ENCODE assay signal across 22 cellular contexts in genomic region chr10:110827872-110828271, GRCh38. TPM values are rescaled to one million over a fixed set of nuclear protein-coding genes. Genes with fewer than 3 reads are reported as not detected.
DNase-seq lines count a peak whose midpoint lies in the region; ATAC-seq, FAIRE-seq and TF ChIP-seq lines count a peak whose summit lies in the region.
"Had no signal": no experiment of that assay in that cellular context is flagged by ENCODE, and none has a peak within 500 bp of the region (broad histone marks: within the 10 kb centered on the region; RNA-seq: fewer than 3 reads in every experiment).

No MANE protein-coding gene starts in this region.

- H3K36me3 ChIP-seq in IMR-90 (ENCODE audit: control insufficient read depth, insufficient read depth, low read length) (no peaks in the 10 kb centered on the region), H1 (ENCODE audit: control insufficient read depth in 2 of 4, insufficient read depth in 4 of 4, low read length in 3 of 4) (no peaks in the 10 kb centered on the region), gastrocnemius medialis (peaks cover 0 to 6% of the 10 kb centered on the region in 2 donors)
- H3K36me3 ChIP-seq: suprapubic skin had no signal

- H2BK20ac ChIP-seq in IMR-90 (ENCODE audit: low read depth, low read length) (no peak overlapping the region), H1 (ENCODE audit: low read length) (no peak overlapping the region)

- H3K79me2 ChIP-seq in H1 (ENCODE audit: control insufficient read depth in 1 of 2, insufficient read depth in 2 of 2, low read length in 2 of 2) = no peaks in the 10 kb centered on the region

- H3K9me1 ChIP-seq in IMR-90 (ENCODE audit: insufficient read depth, low read length) = 0 out of 2 replicates have a peak, but pooled peaks cover 2% of the 10 kb centered on the region

- no CpG with 5 or more reads among the region's 8 CpGs for WGBS in IMR-90 (ENCODE audit: extremely low coverage in 2 of 2, insufficient read length in 1 of 2), 2 experiments
- 92% methylated on average over 8 of the region's 8 CpGs; no CpG with 5 or more reads in 1 of the 2 experiments for WGBS in H1 (ENCODE audit: extremely low coverage in 1 of 2, insufficient coverage in 1 of 2, insufficient read length in 1 of 2, insufficient replicate concordance in 2 of 2, low coverage in 1 of 2, low lambda C conversion rate in 2 of 2, missing lambda C conversion rate in 1 of 2), 2 experiments

- TF ChIP-seq EP300 in H1 (IDR thresholded peaks at IDR 0.05; ENCODE audit: borderline replicate concordance in 1 of 2, low read depth in 2 of 2, low read length in 2 of 2) = no peak

- H2AFZ ChIP-seq in IMR-90 (replicated peaks; ENCODE audit: low read length, poor library complexity) = no peak overlapping the region
- peak overlapping the region; percentile 24; the same call in 1 of the 2 replicates for H2AFZ ChIP-seq in H1 (ENCODE audit: low read length)

- H3K4me1 ChIP-seq in IMR-90 (ENCODE audit: control insufficient read depth, insufficient read depth, low read length) (peaks cover 7% of the 10 kb centered on the region; the same call in 1 of the 2 replicates), H1 (replicated peaks in 1 of 4; ENCODE audit: control insufficient read depth in 3 of 4, insufficient read depth in 4 of 4, low read length in 3 of 4) (peaks cover 1 to 6% (median 4%) of the 10 kb centered on the region in 4 experiments; a peak in 6 of 7 replicates), gastrocnemius medialis (peaks cover 37 to 46% of the 10 kb centered on the region in 2 donors)

- H3K4me2 ChIP-seq in IMR-90 (ENCODE audit: low read depth, low read length) (no peak overlapping the region; the same call in 1 of the 2 replicates), H1 (ENCODE audit: insufficient read depth in 1 of 2, low read depth in 2 of 2, low read length in 2 of 2) (no peak overlapping the region)
- H3K4me2 ChIP-seq: SK-N-SH had no signal

- peak; percentile 62 for ATAC-seq in IMR-90 (ENCODE audit: low read depth)
- ATAC-seq in gastrocnemius medialis = peak; percentile 17 to 34

- H3K23me2 ChIP-seq in H1 (ENCODE audit: low read depth, low read length) = no peaks in the 10 kb centered on the region

- H4K91ac ChIP-seq in IMR-90 (ENCODE audit: insufficient read depth, low read depth, low read length) (no peak overlapping the region), H1 (replicated peaks; ENCODE audit: insufficient read length, low read length) (no peak overlapping the region)

- DNase-seq in IMR-90 (no peak), H1 (ENCODE audit: low read depth in 1 of 2, low spot score in 2 of 2) (no peak), iris pigment epithelial cell (ENCODE audit: low read depth) (peak; percentile 13), gastrocnemius medialis (no peak), activated gamma-delta T cell (lab: John Stamatoyannopoulos, UW) (no peak), T1000 (lab: John Stamatoyannopoulos, UW) (no peak), HEK293T (ENCODE audit: extremely low spot score) (no peak), GM19238 (ENCODE audit: insufficient read length, low spot score) (no peak)
- DNase-seq: activated CD4-positive, alpha-beta T cell treated with anti-CD3 and anti-CD28 coated beads for 1 hour; activated effector memory CD4-positive, alpha-beta T cell treated with Interleukin-2 at 50 U/mL for 16 hours; GF-D8; Karpas-422; NCI-H1092 treated with DMSO at 0.1 percent for 48 hours; NCI-H2081 treated with DMSO at 0.1 percent for 48 hours; NCI-H526; occipital lobe; SK-N-SH; small intestine; stimulated activated CD8-positive, alpha-beta memory T cell treated with anti-CD3 and anti-CD28 coated beads, Interleukin-4, amount 100 ng/mL, for 48 hours; T-helper 9 cell had no signal

- H2BK120ac ChIP-seq in IMR-90 (ENCODE audit: low read depth, low read length) = no peak overlapping the region
- no peak overlapping the region for H2BK120ac ChIP-seq in H1 (replicated peaks; ENCODE audit: low read depth, low read length)

- H3K14ac ChIP-seq in IMR-90 (replicated peaks; ENCODE audit: low read depth, low read length) = no peak overlapping the region
- H3K14ac ChIP-seq in H1 (ENCODE audit: insufficient read length) = no peak overlapping the region

- H3K4ac ChIP-seq in IMR-90 (ENCODE audit: low read depth, low read length) (no peak overlapping the region), H1 (replicated peaks; ENCODE audit: insufficient read length, low read depth, low read length) (no peak overlapping the region)

- CTCF ChIA-PET in IMR-90 (lab: Yijun Ruan, JAX) = interaction anchor here (0.6 to 1.0 kb wide), 2 partner anchors 25 to 54 kb away, joined by 3 read pairs; no protein-coding TSS in a partner anchor
- CTCF ChIA-PET in H1 (lab: Charles Lee; ENCODE audit: partially characterized antibody) = interaction anchor here (1.1 to 1.5 kb wide), 3 partner anchors 9 to 24 kb away, joined by 3 to 11 read pairs (median 4); no protein-coding TSS in a partner anchor
- CTCF ChIA-PET in HEK293T (lab: Yijun Ruan, JAX) = no interaction called here

- H3K27me3 ChIP-seq in IMR-90 (ENCODE audit: control insufficient read depth, insufficient read depth, low read length) (peaks cover 11% of the 10 kb centered on the region), H1 (replicated peaks in 1 of 4; ENCODE audit: control insufficient read depth in 3 of 4, extremely low read depth in 1 of 4, insufficient read depth in 3 of 4, low read length in 3 of 4) (no peaks in the 10 kb centered on the region), gastrocnemius medialis (no peaks in the 10 kb centered on the region)
- H3K27me3 ChIP-seq: suprapubic skin had no signal

- H4K5ac ChIP-seq in IMR-90 (ENCODE audit: low read depth, low read length) = no peak overlapping the region
- no peak overlapping the region for H4K5ac ChIP-seq in H1 (ENCODE audit: insufficient read length, low read depth, low read length)

- no peak for FAIRE-seq in H1 (lab: Jason Lieb, UNC)
- FAIRE-seq: GM12891, small intestine had no signal

- H3K56ac ChIP-seq in IMR-90 (ENCODE audit: extremely low read depth, insufficient read depth, low read length) = no peak overlapping the region
- no peak overlapping the region for H3K56ac ChIP-seq in H1 (replicated peaks; ENCODE audit: insufficient read length, low read depth, low read length)

- H3K27ac ChIP-seq in IMR-90 (ENCODE audit: insufficient read depth, low read length) (no peak overlapping the region), H1 (ENCODE audit: low read depth, low read length) (no peak overlapping the region), gastrocnemius medialis (peak overlapping the region; percentile 72 to 91 (median 78))
- H3K27ac ChIP-seq: suprapubic skin had no signal

- POLR2A ChIA-PET in IMR-90 (lab: Charles Lee; ENCODE audit: unreplicated experiment) = no interaction called here
- POLR2A ChIA-PET in H1 (lab: Charles Lee; ENCODE audit: partially characterized antibody) = interaction anchor here (1.1 kb wide), 1 partner anchor 44 kb away, joined by 3 read pairs; no protein-coding TSS in a partner anchor
- POLR2A ChIA-PET in HEK293T (lab: Yijun Ruan, JAX) = no interaction called here

- in situ Hi-C loops in IMR-90 (cut with MboI; ENCODE audit: low sequenced_read_pairs) (no loop called here), gastrocnemius medialis (cut with MboI; ENCODE audit: low sequenced_read_pairs in 4 of 4) (no loop called here)

- no peak overlapping the region for H2AK9ac ChIP-seq in IMR-90 (replicated peaks; ENCODE audit: low read depth, low read length, poor library complexity)

- no peak for TF ChIP-seq RAD21 in IMR-90 (IDR thresholded peaks at IDR 0.05; ENCODE audit: low read length)
- TF ChIP-seq RAD21 in H1 (IDR thresholded peaks at IDR 0.05 in 1 of 2, conservative IDR thresholded peaks at IDR 0.05 in 1 of 2; ENCODE audit: low read depth in 2 of 2, low read length in 2 of 2) = no peak

- no peaks in the 10 kb centered on the region for H4K20me1 ChIP-seq in IMR-90 (ENCODE audit: insufficient read depth, low read length)
- no peaks in the 10 kb centered on the region for H4K20me1 ChIP-seq in H1 (replicated peaks in 1 of 2; ENCODE audit: control insufficient read depth in 1 of 2, insufficient read depth in 2 of 2, low read length in 2 of 2)

- H3K9ac ChIP-seq in IMR-90 (ENCODE audit: low read depth, low read length) (no peak overlapping the region), H1 (replicated peaks in 1 of 4; ENCODE audit: extremely low read depth in 1 of 4, low read depth in 3 of 4, low read length in 3 of 4) (no peak overlapping the region)
- H3K9ac ChIP-seq: SK-N-SH had no signal

- no peak overlapping the region for H2BK15ac ChIP-seq in IMR-90 (ENCODE audit: low read depth, low read length)
- no peak overlapping the region for H2BK15ac ChIP-seq in H1 (ENCODE audit: low read length)

- intact Hi-C loops in IMR-90 (cut with micrococcal nuclease) (loop anchor here (5.0 kb wide), 1 partner anchor 34 kb away; no protein-coding TSS in a partner anchor), gastrocnemius medialis (cut with DNase I; ENCODE audit: low total_unique reads) (loop anchor here (10.0 kb wide), 1 partner anchor 83 kb away; no protein-coding TSS in a partner anchor)

- dilution Hi-C loops in IMR-90 (cut with HindIII; ENCODE audit: low sequenced_read_pairs, unreplicated experiment) = no loop called here

- H3K4me3 ChIP-seq in IMR-90 (ENCODE audit: insufficient read depth, low read depth, low read length) = no peak overlapping the region
- H3K4me3 ChIP-seq in H1 (ENCODE audit: extremely low read depth in 1 of 4, insufficient read depth in 2 of 4, low read depth in 3 of 4, low read length in 4 of 4) = no peak overlapping the region
- no peak overlapping the region for H3K4me3 ChIP-seq in gastrocnemius medialis
- H3K4me3 ChIP-seq: suprapubic skin had no signal

- H2BK12ac ChIP-seq in H1 (ENCODE audit: low read depth, low read length) = no peak overlapping the region

- no peak for TF ChIP-seq CTCF in IMR-90 (conservative IDR thresholded peaks at IDR 0.05; ENCODE audit: low read depth, low read length)
- TF ChIP-seq CTCF in H1 (IDR thresholded peaks at IDR 0.05; ENCODE audit: control extremely low read depth in 1 of 3, insufficient read depth in 1 of 3, low read depth in 1 of 3, low read length in 3 of 3) = no peak
- no peak for TF ChIP-seq CTCF in gastrocnemius medialis (IDR thresholded peaks at IDR 0.05 in 4 of 5, conservative IDR thresholded peaks at IDR 0.05 in 1 of 5)

- TF ChIP-seq POLR2A in IMR-90 (IDR thresholded peaks at IDR 0.05; ENCODE audit: low read depth, low read length) (no peak), H1 (IDR thresholded peaks at IDR 0.05; ENCODE audit: control extremely low read depth in 1 of 2, low read depth in 2 of 2, low read length in 2 of 2) (no peak), gastrocnemius medialis (IDR thresholded peaks at IDR 0.05) (no peak)

- no peaks in the 10 kb centered on the region for H3K9me3 ChIP-seq in IMR-90 (ENCODE audit: control insufficient read depth, insufficient read depth, low read length)
- H3K9me3 ChIP-seq in H1 (ENCODE audit: insufficient read depth in 2 of 2, low read depth in 1 of 2, low read length in 1 of 2) = no peaks in the 10 kb centered on the region
- no peaks in the 10 kb centered on the region for H3K9me3 ChIP-seq in gastrocnemius medialis
- H3K9me3 ChIP-seq: SK-N-SH, suprapubic skin had no signal

- no peak overlapping the region for H3K18ac ChIP-seq in IMR-90 (ENCODE audit: low read depth, low read length)
- no peak overlapping the region for H3K18ac ChIP-seq in H1 (ENCODE audit: extremely low read depth, low read length)

- no TSS peak for BruUV-seq in IMR-90 (replicated peaks; lab: Mats Ljungman, UMichigan)

- H4K8ac ChIP-seq in IMR-90 (ENCODE audit: low read depth in 2 of 2, low read length in 2 of 2) = no peak overlapping the region
- H4K8ac ChIP-seq in H1 (ENCODE audit: extremely low read depth, insufficient read depth, low read length) = no peak overlapping the region

- no peak overlapping the region for H3K23ac ChIP-seq in IMR-90 (ENCODE audit: low read depth, low read length)
- no peak overlapping the region for H3K23ac ChIP-seq in H1 (ENCODE audit: insufficient read length)

- no peaks in the 10 kb centered on the region for H3K79me1 ChIP-seq in IMR-90 (ENCODE audit: low read depth in 1 of 2, low read length in 2 of 2)
- H3K79me1 ChIP-seq in H1 (ENCODE audit: low read depth, low read length) = no peaks in the 10 kb centered on the region

- no peak overlapping the region for H2AK5ac ChIP-seq in IMR-90 (ENCODE audit: low read depth, low read length)
- H2AK5ac ChIP-seq in H1 (ENCODE audit: low read depth, low read length) = no peak overlapping the region

- H2BK5ac ChIP-seq in IMR-90 (ENCODE audit: low read depth, low read length, poor library complexity, severe bottlenecking) (no peak overlapping the region), H1 (ENCODE audit: low read depth, low read length) (no peak overlapping the region)

RNA-seq across cellular contexts. Expression of gene PDCD4, which starts 43.9 kb away (rescaled TPM):
- 10.9 and 46.9 TPM in 2 replicates for total RNA-seq in IMR-90 (2012; rRNA removed)
- 42.7 and 49.7 TPM in 2 replicates for polyA plus RNA-seq in IMR-90 (2012; rRNA removed)
- 4.3 and 6.9 TPM in 2 replicates for polyA plus RNA-seq in IMR-90 (2012; cell fraction: cytosol; rRNA removed)
- 1.7 and 24.9 TPM in 2 replicates for polyA plus RNA-seq in IMR-90 (2012; cell fraction: nucleus; rRNA removed; ENCODE audit: low replicate concordance)
- total RNA-seq in H1 (2021; fragmentation: NEBNext Ultra II Directional; extraction: Animal tissue kit (Norgen Biotek cat#: 25700)) = 22.8 and 26.8 TPM in 2 replicates
- polyA plus RNA-seq in H1 (2011; rRNA removed) = 3.2 and 3.3 TPM in 2 replicates
- 13.7 TPM for polyA plus RNA-seq in H1 (2011; cell fraction: cytosol; rRNA removed)
- polyA plus RNA-seq in H1 (2011; cell fraction: nucleus; rRNA removed) = 2.2 TPM
- 16.4 to 27.5 TPM (median 23.0 TPM) in 4 replicates for polyA plus RNA-seq in H1 (2012, experiment 1 of 2)
- 1.1 TPM for polyA plus RNA-seq in H1 (2012, experiment 2 of 2)
- 9.0 TPM for polyA plus RNA-seq in H1 (2013, experiment 1 of 2)
- 8.4 TPM for polyA plus RNA-seq in H1 (2013, experiment 2 of 2)
- polyA minus RNA-seq in H1 (2011; rRNA and poly(A)+ RNA removed) = 4.7 and 5.2 TPM in 2 replicates
- 10.1 TPM for polyA minus RNA-seq in H1 (2011; cell fraction: cytosol; rRNA and poly(A)+ RNA removed)
- 14.0 TPM for polyA minus RNA-seq in H1 (2011; cell fraction: nucleus; rRNA and poly(A)+ RNA removed)
- total RNA-seq in gastrocnemius medialis = 10 to 100 TPM in 1 of 4 donors, 1 to 10 TPM in 3; 6.4 to 15.6 (median 9.8) TPM

Comparison
In these comparisons a context has a peak if more than half of its experiments do, and no peak if none do; other contexts are left out.
1. H3K27ac ChIP-seq: peak in gastrocnemius medialis (4 of 4); none in IMR-90 (single experiment) and H1 (single experiment).